Comparison of ENCODE assay signal across 11 cellular contexts in genomic region chr16:51569204-51569911, GRCh38.
A peak's percentile ranks its signal among the peaks of the same experiment; 100 is the strongest.
DNase-seq lines count a peak whose midpoint lies in the region; ATAC-seq, FAIRE-seq and TF ChIP-seq lines count a peak whose summit lies in the region.
"Had no signal": no experiment of that assay in that cellular context is flagged by ENCODE, and none has a peak within 500 bp of the region (broad histone marks: within the 10 kb centered on the region; RNA-seq: fewer than 3 reads in every experiment).

No MANE protein-coding gene starts in this region.

- H3K27me3 ChIP-seq in left ventricle myocardium inferior (ENCODE audit: low read depth) (peaks cover 6% of the 10 kb centered on the region), dorsolateral prefrontal cortex (peaks cover 0 to 6% (median 0%) of the 10 kb centered on the region in 45 donors)
- no peaks in the 10 kb centered on the region for H3K27me3 ChIP-seq in effector memory CD4-positive, alpha-beta T cell (replicated peaks; ENCODE audit: control insufficient read depth, insufficient read depth, low read length, poor library complexity, severe bottlenecking)

- in situ Hi-C loops in astrocyte of the spinal cord (cut with HindIII; ENCODE audit: low sequenced_read_pairs) = no loop called here

- no peak overlapping the region for H3K4me3 ChIP-seq in left ventricle myocardium inferior
- no peak overlapping the region for H3K4me3 ChIP-seq in astrocyte of the spinal cord (ENCODE audit: low read depth, low read length)
- H3K4me3 ChIP-seq in dorsolateral prefrontal cortex = no peak overlapping the region
- no peak overlapping the region for H3K4me3 ChIP-seq in mucosa of descending colon
- no peak overlapping the region for H3K4me3 ChIP-seq in effector memory CD4-positive, alpha-beta T cell (ENCODE audit: insufficient read depth, low read depth, low read length, poor library complexity, severe bottlenecking)
- H3K4me3 ChIP-seq: pancreas had no signal

- FAIRE-seq in urothelium cell line (lab: Jason Lieb, UNC) = no peak
- FAIRE-seq: pancreas had no signal

- no peak overlapping the region for H3K27ac ChIP-seq in left ventricle myocardium inferior (replicated peaks)
- H3K27ac ChIP-seq in dorsolateral prefrontal cortex = no peak overlapping the region
- H3K27ac ChIP-seq in effector memory CD4-positive, alpha-beta T cell (ENCODE audit: insufficient read depth, low read length, poor library complexity, severe bottlenecking) = no peak overlapping the region
- H3K27ac ChIP-seq: pancreas had no signal

- no peaks in the 10 kb centered on the region for H3K4me1 ChIP-seq in left ventricle myocardium inferior
- H3K4me1 ChIP-seq in mucosa of descending colon (ENCODE audit: low read depth) = no peaks in the 10 kb centered on the region
- H3K4me1 ChIP-seq in effector memory CD4-positive, alpha-beta T cell (ENCODE audit: control insufficient read depth, insufficient read depth, low read length, poor library complexity, severe bottlenecking) = no peaks in the 10 kb centered on the region
- H3K4me1 ChIP-seq: pancreas had no signal

- no peaks in the 10 kb centered on the region for H3K36me3 ChIP-seq in left ventricle myocardium inferior
- H3K36me3 ChIP-seq in mucosa of descending colon (ENCODE audit: low read depth) = no peaks in the 10 kb centered on the region
- no peaks in the 10 kb centered on the region for H3K36me3 ChIP-seq in effector memory CD4-positive, alpha-beta T cell (ENCODE audit: control insufficient read depth, insufficient read depth, low read length)
- H3K36me3 ChIP-seq: pancreas had no signal

- intact Hi-C loops in Right ventricle myocardium inferior (cut with DNase I) = no loop called here
- intact Hi-C loops in left ventricle myocardium inferior (cut with micrococcal nuclease) = no loop called here
- intact Hi-C loops in dorsolateral prefrontal cortex (cut with DNase I) = no loop called here
- intact Hi-C loops in mucosa of descending colon (cut with DNase I, micrococcal nuclease) = no loop called here

- DNase-seq in Right ventricle myocardium inferior (ENCODE audit: missing footprints) = no peak
- DNase-seq in left ventricle myocardium inferior = no peak
- peak; percentile 37 for DNase-seq in astrocyte of the spinal cord (ENCODE audit: low read depth, low spot score)
- peak; percentile 39 for DNase-seq in urothelium cell line (ENCODE audit: low spot score)
- DNase-seq in dorsolateral prefrontal cortex = no peak
- DNase-seq in mucosa of descending colon = no peak
- no peak for DNase-seq in effector memory CD4-positive, alpha-beta T cell
- DNase-seq: activated CD4-positive, alpha-beta T cell treated with anti-CD3 and anti-CD28 coated beads, Interleukin-2, amount 10 ng/mL, durations not matched to agents 24 days and 14 days; NCI-H69; pancreas had no signal

- ATAC-seq in Right ventricle myocardium inferior = peak; percentile 5
- peak; percentile 55 for ATAC-seq in HG03439 (IDR thresholded peaks at IDR 0.05; ENCODE audit: unreplicated experiment)
- no peak for ATAC-seq in mucosa of descending colon

- H3K9me3 ChIP-seq in left ventricle myocardium inferior (replicated peaks) = no peaks in the 10 kb centered on the region
- H3K9me3 ChIP-seq in mucosa of descending colon = no peaks in the 10 kb centered on the region
- H3K9me3 ChIP-seq in effector memory CD4-positive, alpha-beta T cell (ENCODE audit: control insufficient read depth, low read length) = no peaks in the 10 kb centered on the region
- H3K9me3 ChIP-seq: pancreas had no signal

- TF ChIP-seq CTCF in left ventricle myocardium inferior (IDR thresholded peaks at IDR 0.05; ENCODE audit: borderline replicate concordance) (no peak), astrocyte of the spinal cord (IDR thresholded peaks at IDR 0.05; ENCODE audit: low read depth, low read length) (no peak), dorsolateral prefrontal cortex (IDR thresholded peaks at IDR 0.05 in 54 of 56, conservative IDR thresholded peaks at IDR 0.05 in 2 of 56; ENCODE audit: low read depth in 1 of 56, partially characterized antibody in 56 of 56) (no peak), mucosa of descending colon (IDR thresholded peaks at IDR 0.05) (no peak)

Comparison
In these comparisons a context has a peak if more than half of its experiments do, and no peak if none do; other contexts are left out.
1. DNase-seq: peak in astrocyte of the spinal cord (single experiment) and urothelium cell line (single experiment); none in Right ventricle myocardium inferior (single experiment), left ventricle myocardium inferior (single experiment), dorsolateral prefrontal cortex (0 of 10), mucosa of descending colon (0 of 3) and effector memory CD4-positive, alpha-beta T cell (0 of 3).